Comparison of ENCODE assay signal across 9 cellular contexts in genomic region chr15:74302821-74303359, GRCh38.
DNase-seq lines count a peak whose midpoint lies in the region; ATAC-seq and TF ChIP-seq lines count a peak whose summit lies in the region.
"Had no signal": no experiment of that assay in that cellular context is flagged by ENCODE, and none has a peak within 500 bp of the region (broad histone marks: within the 10 kb centered on the region; RNA-seq: fewer than 3 reads in every experiment).

No MANE protein-coding gene starts in this region.

- H3K27me3 ChIP-seq in MG63 = no peaks in the 10 kb centered on the region
- H3K27me3 ChIP-seq in fibroblast of lung (ENCODE audit: control insufficient read depth, insufficient read depth, low read length) = peaks cover 54% of the 10 kb centered on the region

- TF ChIP-seq CTCF in GM10248 (IDR thresholded peaks at IDR 0.05; ENCODE audit: control extremely low read depth, extremely low read depth, low read depth, missing control alignments) (peak; percentile 75), fibroblast of lung (conservative IDR thresholded peaks at IDR 0.05 in 1 of 2, IDR thresholded peaks at IDR 0.05 in 1 of 2; ENCODE audit: low read depth in 1 of 2, low read length in 2 of 2) (peak; percentile 42 to 52)

- H4K20me1 ChIP-seq in fibroblast of lung (ENCODE audit: control insufficient read depth, extremely low read depth, insufficient read depth, low read length) = no peaks in the 10 kb centered on the region

- POLR2A ChIA-PET in GM10248 (lab: Yijun Ruan, JAX) = no interaction called here

- no peaks in the 10 kb centered on the region for H3K4me1 ChIP-seq in fibroblast of lung (ENCODE audit: control insufficient read depth, extremely low read depth, insufficient read depth, low read length)

- CTCF ChIA-PET in GM10248 (lab: Yijun Ruan, JAX) = interaction anchor here (0.6 to 3.1 kb wide), 7 partner anchors 15 to 177 kb away, joined by 3 to 20 read pairs (median 4); no protein-coding TSS in a partner anchor

- H3K27ac ChIP-seq in fibroblast of lung (ENCODE audit: insufficient read depth, low read length) = no peak overlapping the region
- H3K27ac ChIP-seq: SK-N-MC had no signal

- no peaks in the 10 kb centered on the region for H3K79me2 ChIP-seq in fibroblast of lung (ENCODE audit: control insufficient read depth, insufficient read depth, low read length)

- H3K36me3 ChIP-seq in MG63 (no peaks in the 10 kb centered on the region), fibroblast of lung (ENCODE audit: control insufficient read depth, insufficient read depth, low read length) (no peaks in the 10 kb centered on the region)

- H3K9me3 ChIP-seq in MG63 (no peaks in the 10 kb centered on the region), fibroblast of lung (ENCODE audit: control insufficient read depth, insufficient read depth, low read depth, low read length) (no peaks in the 10 kb centered on the region)

- H3K27ac Mint-ChIP-seq in activated CD4-positive, alpha-beta T cell treated with anti-CD3 and anti-CD28 coated beads, Interleukin-2, amount 10 ng/mL, durations not matched to agents 24 days and 14 days = no peak overlapping the region
- H3K27ac Mint-ChIP-seq in activated T-helper 17 cell treated with anti-CD3 and anti-CD28 coated beads, Interleukin-2, amount 50 U/mL, for 72 hours = no peak overlapping the region

- H3K4me3 Mint-ChIP-seq in activated CD4-positive, alpha-beta T cell treated with anti-CD3 and anti-CD28 coated beads, Interleukin-2, amount 10 ng/mL, durations not matched to agents 24 days and 14 days = no peak overlapping the region
- H3K4me3 Mint-ChIP-seq in activated T-helper 17 cell treated with anti-CD3 and anti-CD28 coated beads, Interleukin-2, amount 50 U/mL, for 72 hours = no peak overlapping the region

- no peaks in the 10 kb centered on the region for H3K4me1 Mint-ChIP-seq in activated CD4-positive, alpha-beta T cell treated with anti-CD3 and anti-CD28 coated beads, Interleukin-2, amount 10 ng/mL, durations not matched to agents 24 days and 14 days
- no peaks in the 10 kb centered on the region for H3K4me1 Mint-ChIP-seq in activated T-helper 17 cell treated with anti-CD3 and anti-CD28 coated beads, Interleukin-2, amount 50 U/mL, for 72 hours

- no peak overlapping the region for H3K4me2 ChIP-seq in fibroblast of lung (ENCODE audit: extremely low read depth, insufficient read depth, low read length)

- H3K9ac ChIP-seq in fibroblast of lung (ENCODE audit: insufficient read depth, low read length) = no peak overlapping the region

- H3K4me3 ChIP-seq in MG63 (no peak overlapping the region), fibroblast of lung (replicated peaks in 1 of 4; ENCODE audit: control extremely low read depth in 1 of 4, insufficient read depth in 1 of 4, low read depth in 3 of 4, low read length in 4 of 4) (no peak overlapping the region)
- H3K4me3 ChIP-seq: SK-N-MC had no signal

- DNase-seq in GM10248 (ENCODE audit: extremely low spot score) (peak; percentile 79), MG63 (peak; percentile 41), fibroblast of lung (ENCODE audit: low read depth in 2 of 2) (no peak), posterior cingulate gyrus (peak; percentile 22 to 92 (median 57)), NCI-H446 treated with DMSO at 0.1 percent for 48 hours (lab: John Stamatoyannopoulos, UW) (no peak)
- peak; percentile 78 for DNase-seq in activated CD4-positive, alpha-beta T cell treated with anti-CD3 and anti-CD28 coated beads, Interleukin-2, amount 10 ng/mL, durations not matched to agents 24 days and 14 days

- no peak for ATAC-seq in activated T-helper 17 cell treated with anti-CD3 and anti-CD28 coated beads, Interleukin-2, amount 50 U/mL, for 72 hours (replicated peaks)
- ATAC-seq in GM18861 (IDR thresholded peaks at IDR 0.05; ENCODE audit: unreplicated experiment) = no peak

- H3K27me3 Mint-ChIP-seq in activated CD4-positive, alpha-beta T cell treated with anti-CD3 and anti-CD28 coated beads, Interleukin-2, amount 10 ng/mL, durations not matched to agents 24 days and 14 days = peaks cover 37% of the 10 kb centered on the region
- peaks cover 68% of the 10 kb centered on the region for H3K27me3 Mint-ChIP-seq in activated T-helper 17 cell treated with anti-CD3 and anti-CD28 coated beads, Interleukin-2, amount 50 U/mL, for 72 hours

- no peak overlapping the region for H2AFZ ChIP-seq in fibroblast of lung (ENCODE audit: low read length)

- intact Hi-C loops in activated CD4-positive, alpha-beta T cell treated with anti-CD3 and anti-CD28 coated beads, Interleukin-2, amount 10 ng/mL, durations not matched to agents 24 days and 14 days (cut with micrococcal nuclease) = loop anchor here (1.0 to 5.0 kb wide), 2 partner anchors 175 to 331 kb away; no protein-coding TSS in a partner anchor
- intact Hi-C loops in posterior cingulate gyrus (cut with DNase I) = no loop called here

- no peaks in the 10 kb centered on the region for H3K9me3 Mint-ChIP-seq in activated CD4-positive, alpha-beta T cell treated with anti-CD3 and anti-CD28 coated beads, Interleukin-2, amount 10 ng/mL, durations not matched to agents 24 days and 14 days
- no peaks in the 10 kb centered on the region for H3K9me3 Mint-ChIP-seq in activated T-helper 17 cell treated with anti-CD3 and anti-CD28 coated beads, Interleukin-2, amount 50 U/mL, for 72 hours

- no peaks in the 10 kb centered on the region for H3K36me3 Mint-ChIP-seq in activated CD4-positive, alpha-beta T cell treated with anti-CD3 and anti-CD28 coated beads, Interleukin-2, amount 10 ng/mL, durations not matched to agents 24 days and 14 days (ENCODE audit: low read depth)
- no peaks in the 10 kb centered on the region for H3K36me3 Mint-ChIP-seq in activated T-helper 17 cell treated with anti-CD3 and anti-CD28 coated beads, Interleukin-2, amount 50 U/mL, for 72 hours (ENCODE audit: low read depth)

Comparison
In these comparisons a context has a peak if more than half of its experiments do, and no peak if none do; other contexts are left out.
1. DNase-seq: peak in GM10248 (single experiment), MG63 (single experiment), activated CD4-positive, alpha-beta T cell treated with anti-CD3 and anti-CD28 coated beads, Interleukin-2, amount 10 ng/mL, durations not matched to agents 24 days and 14 days (single experiment) and posterior cingulate gyrus (10 of 10); none in fibroblast of lung (0 of 2) and NCI-H446 treated with DMSO at 0.1 percent for 48 hours (single experiment).